In the genomic region with DNA sequence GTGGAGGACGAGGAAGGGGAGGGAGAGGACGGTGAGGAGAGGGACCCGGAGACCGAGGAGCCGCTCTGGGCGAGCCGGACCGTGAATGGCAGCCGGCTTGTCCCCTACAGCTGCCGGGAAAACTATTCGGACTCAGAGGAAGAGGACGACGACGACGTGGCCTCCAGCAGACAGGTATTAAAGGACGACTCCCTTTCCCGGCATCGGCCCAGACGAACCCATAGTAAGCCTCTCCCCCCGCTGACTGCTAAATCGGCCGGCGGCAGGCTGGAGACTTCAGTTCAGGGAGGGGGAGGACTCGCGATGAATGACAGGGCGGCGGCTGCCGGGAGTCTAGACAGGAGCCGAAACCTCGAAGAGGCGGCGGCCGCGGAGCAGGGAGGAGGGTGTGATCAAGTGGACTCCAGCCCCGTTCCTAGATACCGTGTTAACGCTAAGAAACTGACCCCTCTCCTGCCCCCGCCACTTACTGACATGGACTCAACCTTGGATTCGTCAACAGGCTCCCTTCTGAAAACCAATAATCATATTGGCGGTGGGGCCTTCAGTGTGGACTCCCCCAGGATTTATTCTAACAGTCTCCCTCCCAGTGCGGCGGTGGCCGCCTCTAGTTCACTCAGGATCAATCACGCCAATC, we compare ENCODE assay signal across 8 cellular contexts. TPM values are rescaled to one million over a fixed set of nuclear protein-coding genes. Genes with fewer than 3 reads are reported as not detected.
A peak's percentile ranks its signal among the peaks of the same experiment; 100 is the strongest.
DNase-seq lines count a peak whose midpoint lies in the region; TF ChIP-seq lines count a peak whose summit lies in the region.

No MANE protein-coding gene starts in this region.

- H3K4me3 ChIP-seq in HAP-1 (peak overlapping the region; percentile 88), MG63 (peak overlapping the region; percentile 77), cardiac fibroblast (replicated peaks in 1 of 2; ENCODE audit: low read depth in 2 of 2, low read length in 2 of 2) (peak overlapping the region; percentile 80 to 83), kidney epithelial cell (ENCODE audit: low read depth, low read length) (peak overlapping the region; percentile 97)

- CTCF ChIA-PET in GM10248 (lab: Yijun Ruan, JAX): interaction anchor here (1.1 to 3.4 kb wide), 11 partner anchors 10 to 917 kb away, joined by 3 to 20 read pairs (median 6); no protein-coding TSS in a partner anchor

- H3K36me3 ChIP-seq in HAP-1 (replicated peaks) (peaks cover 9% of the 10 kb centered on the region), MG63 (peaks cover 21% of the 10 kb centered on the region), kidney epithelial cell (ENCODE audit: control insufficient read depth, insufficient read depth, low read length) (no peaks in the 10 kb centered on the region)

- POLR2A ChIA-PET in GM10248 (lab: Yijun Ruan, JAX): no interaction called here

- peaks cover 27% of the 10 kb centered on the region for H3K4me1 ChIP-seq in HAP-1

- in situ Hi-C loops in HAP-1 (cut with MboI; ENCODE audit: low sequenced_read_pairs): no loop called here

- H3K27ac ChIP-seq in VCaP: peak overlapping the region; percentile 94

- DNase-seq in GM10248 (ENCODE audit: extremely low spot score) (peak; percentile 74), HAP-1 (ENCODE audit: low spot score in 2 of 2) (peak; percentile 59 to 75), MG63 (peak; percentile 68), cardiac fibroblast (ENCODE audit: low read depth in 2 of 2) (peak; percentile 50 to 66), kidney epithelial cell (ENCODE audit: low read depth) (no peak), NCI-H1694 (lab: John Stamatoyannopoulos, UW) (no peak)
- peak in 3 of 4 experiments; percentile 30 to 52 (median 44) for DNase-seq in stimulated activated CD4-positive, alpha-beta T cell treated with anti-CD3 and anti-CD28 coated beads, Interleukin-1b, Interleukin-23, amount 100 ng/mL, for 24 hours (ENCODE audit: low read depth in 4 of 4, low spot score in 1 of 4)

- TF ChIP-seq CTCF in GM10248 (IDR thresholded peaks at IDR 0.05; ENCODE audit: control extremely low read depth, extremely low read depth, low read depth, missing control alignments): no peak
- TF ChIP-seq CTCF in VCaP (conservative IDR thresholded peaks at IDR 0.05): no peak
- TF ChIP-seq CTCF in cardiac fibroblast (IDR thresholded peaks at IDR 0.05; ENCODE audit: low read depth, low read length): no peak
- TF ChIP-seq CTCF in kidney epithelial cell (IDR thresholded peaks at IDR 0.05; ENCODE audit: insufficient read depth, low read length, poor library complexity, severe bottlenecking): no peak

- no peaks in the 10 kb centered on the region for H3K9me3 ChIP-seq in HAP-1
- H3K9me3 ChIP-seq in MG63: no peaks in the 10 kb centered on the region

- H3K27me3 ChIP-seq in HAP-1 (ENCODE audit: low read depth) (0 out of 2 replicates have a peak, but pooled peaks cover 3% of the 10 kb centered on the region), MG63 (no peaks in the 10 kb centered on the region), kidney epithelial cell (ENCODE audit: control insufficient read depth, insufficient read depth, low read length) (no peaks in the 10 kb centered on the region)

RNA-seq across cellular contexts. Expression of a gene that starts 1.0 kb away (rescaled TPM):
- total RNA-seq in MG63 (2014; rRNA removed; shearing (Covaris generic); ENCODE audit: low replicate concordance): 14.6 and 25.1 TPM in 2 replicates
- total RNA-seq in kidney epithelial cell: 25.5 and 26.4 TPM in 2 replicates

RNA-seq across cellular contexts. Expression of a gene that starts 49.3 kb away (rescaled TPM):
- 0.23 TPM in 1 of 2 replicates, not detected in the other for total RNA-seq in MG63 (2014; rRNA removed; shearing (Covaris generic); ENCODE audit: low replicate concordance)
- total RNA-seq in kidney epithelial cell: not detected in 2 replicates

Comparison
In these comparisons a context has a peak if more than half of its experiments do, and no peak if none do; other contexts are left out.
1. DNase-seq: peak in GM10248 (single experiment), HAP-1 (2 of 2), MG63 (single experiment), cardiac fibroblast (2 of 2) and stimulated activated CD4-positive, alpha-beta T cell treated with anti-CD3 and anti-CD28 coated beads, Interleukin-1b, Interleukin-23, amount 100 ng/mL, for 24 hours (3 of 4); none in kidney epithelial cell (single experiment) and NCI-H1694 (single experiment).
2. Peak in every context shown above with its lines, with median percentiles within 50 percentile points of each other: H3K4me3 ChIP-seq.